17 cellular contexts compared by ENCODE assay signal in genomic region chr15:91921821-91922198, GRCh38.
DNase-seq lines count a peak whose midpoint lies in the region; ATAC-seq and TF ChIP-seq lines count a peak whose summit lies in the region.
"Had no signal": no experiment of that assay in that cellular context is flagged by ENCODE, and none has a peak within 500 bp of the region (broad histone marks: within the 10 kb centered on the region; RNA-seq: fewer than 3 reads in every experiment).

No MANE protein-coding gene starts in this region.

- intact Hi-C loops in cardiac septum (cut with DNase I), result no loop called here
- intact Hi-C loops in body of pancreas (cut with DNase I), result no loop called here
- intact Hi-C loops in left lung (cut with DNase I), result no loop called here
- intact Hi-C loops in tibial artery (cut with DNase I; ENCODE audit: low total_unique reads), result no loop called here
- intact Hi-C loops in colonic mucosa (cut with DNase I), result no loop called here

- H3K36me3 ChIP-seq in cardiac muscle cell, result no peaks in the 10 kb centered on the region
- H3K36me3 ChIP-seq in body of pancreas (replicated peaks in 1 of 2; ENCODE audit: insufficient read depth in 1 of 2, low read depth in 2 of 2), result no peaks in the 10 kb centered on the region
- H3K36me3 ChIP-seq in left lung, result peaks cover 0 to 7% of the 10 kb centered on the region in 2 donors
- H3K36me3 ChIP-seq in tibial artery, result peaks cover 0 to 3% (median 0%) of the 10 kb centered on the region in 3 donors
- H3K36me3 ChIP-seq in colonic mucosa, result no peaks in the 10 kb centered on the region

- DNase-seq in cardiac muscle cell (ENCODE audit: low read depth in 1 of 2, low spot score in 1 of 2), result peak in 1 of 2 donors; percentile 22
- no peak for DNase-seq in cardiac septum (ENCODE audit: low spot score)
- DNase-seq in body of pancreas, result no peak
- no peak for DNase-seq in left lung
- no peak for DNase-seq in tibial artery
- DNase-seq in NCI-H2227 treated with DMSO at 0.1 percent for 48 hours (lab: John Stamatoyannopoulos, UW), result no peak
- no peak for DNase-seq in caudate nucleus (lab: John Stamatoyannopoulos, UW)
- no peak for DNase-seq in colonic mucosa
- DNase-seq: activated CD4-positive, alpha-beta memory T cell treated with anti-CD3 and anti-CD28 coated beads, Interleukin-2, amount 10 ng/mL, durations not matched to agents 7 days and 5 days; CD4-positive, alpha-beta T cell; DMS79; NCI-H526; stimulated activated CD4-positive, alpha-beta T cell treated with anti-CD3 and anti-CD28 coated beads, Interleukin-4, amount 100 ng/mL, for 1 hour; stimulated activated CD8-positive, alpha-beta memory T cell treated with anti-CD3 and anti-CD28 coated beads, Interleukin-4, amount 100 ng/mL, for 48 hours had no signal

- H3K27me3 ChIP-seq in cardiac muscle cell, result no peaks in the 10 kb centered on the region
- no peaks in the 10 kb centered on the region for H3K27me3 ChIP-seq in body of pancreas
- H3K27me3 ChIP-seq in left lung, result no peaks in the 10 kb centered on the region
- H3K27me3 ChIP-seq in tibial artery, result no peaks in the 10 kb centered on the region
- no peaks in the 10 kb centered on the region for H3K27me3 ChIP-seq in colonic mucosa

- no peak for TF ChIP-seq POLR2A in body of pancreas (IDR thresholded peaks at IDR 0.05)

- peak overlapping the region; percentile 93 for H3K27ac ChIP-seq in cardiac muscle cell
- H3K27ac ChIP-seq in body of pancreas, result peak overlapping the region in 3 of 4 donors; percentile 30 to 82 (median 55)
- peak overlapping the region; percentile 68 to 77 for H3K27ac ChIP-seq in left lung
- H3K27ac ChIP-seq in tibial artery, result peak overlapping the region; percentile 12 to 35
- no peak overlapping the region for H3K27ac ChIP-seq in caudate nucleus (ENCODE audit: low read depth, low read length)
- no peak overlapping the region for H3K27ac ChIP-seq in colonic mucosa
- H3K27ac ChIP-seq: A549, epithelial cell of prostate had no signal

- H3K4me3 ChIP-seq in cardiac muscle cell, result no peak overlapping the region
- no peak overlapping the region for H3K4me3 ChIP-seq in body of pancreas
- H3K4me3 ChIP-seq in left lung, result no peak overlapping the region
- H3K4me3 ChIP-seq in tibial artery, result no peak overlapping the region
- H3K4me3 ChIP-seq in colonic mucosa, result no peak overlapping the region
- H3K4me3 ChIP-seq: A549, SK-N-MC had no signal

- no peak for TF ChIP-seq CTCF in cardiac muscle cell (IDR thresholded peaks at IDR 0.05; ENCODE audit: low read depth, low read length)
- TF ChIP-seq CTCF in body of pancreas (IDR thresholded peaks at IDR 0.05), result no peak
- no peak for TF ChIP-seq CTCF in left lung (IDR thresholded peaks at IDR 0.05)
- no peak for TF ChIP-seq CTCF in tibial artery (IDR thresholded peaks at IDR 0.05)
- TF ChIP-seq CTCF in colonic mucosa (IDR thresholded peaks at IDR 0.05), result no peak

- H3K4me1 ChIP-seq in cardiac muscle cell (ENCODE audit: low read depth) (peaks cover 47% of the 10 kb centered on the region), body of pancreas (peaks cover 29% of the 10 kb centered on the region), left lung (peaks cover 11 to 29% of the 10 kb centered on the region in 2 donors), tibial artery (peaks cover 0 to 67% (median 35%) of the 10 kb centered on the region in 4 donors), colonic mucosa (no peaks in the 10 kb centered on the region)
- H3K4me1 ChIP-seq: A549 had no signal

- ATAC-seq in body of pancreas, result peak; percentile 16
- ATAC-seq in left lung, result peak; percentile 2
- ATAC-seq: A549 had no signal

- no peak overlapping the region for H3K9ac ChIP-seq in colonic mucosa (ENCODE audit: low read depth in 2 of 2, low read length in 2 of 2)

- WGBS in body of pancreas, 2 donors, result 53 to 65% methylated on average over 13 of the region's 13 CpGs

- no peaks in the 10 kb centered on the region for H3K9me3 ChIP-seq in cardiac muscle cell (ENCODE audit: low read depth)
- no peaks in the 10 kb centered on the region for H3K9me3 ChIP-seq in body of pancreas
- H3K9me3 ChIP-seq in left lung, result no peaks in the 10 kb centered on the region
- H3K9me3 ChIP-seq in tibial artery, result no peaks in the 10 kb centered on the region
- no peaks in the 10 kb centered on the region for H3K9me3 ChIP-seq in colonic mucosa
- H3K9me3 ChIP-seq: A549 had no signal

Comparison
In these comparisons a context has a peak if more than half of its experiments do, and no peak if none do; other contexts are left out.
1. H3K27ac ChIP-seq: peak in cardiac muscle cell (single experiment), body of pancreas (3 of 4), left lung (2 of 2) and tibial artery (2 of 2); none in caudate nucleus (single experiment) and colonic mucosa (single experiment).